Comparison of ENCODE assay signal across 1 cellular context in the genomic region with DNA sequence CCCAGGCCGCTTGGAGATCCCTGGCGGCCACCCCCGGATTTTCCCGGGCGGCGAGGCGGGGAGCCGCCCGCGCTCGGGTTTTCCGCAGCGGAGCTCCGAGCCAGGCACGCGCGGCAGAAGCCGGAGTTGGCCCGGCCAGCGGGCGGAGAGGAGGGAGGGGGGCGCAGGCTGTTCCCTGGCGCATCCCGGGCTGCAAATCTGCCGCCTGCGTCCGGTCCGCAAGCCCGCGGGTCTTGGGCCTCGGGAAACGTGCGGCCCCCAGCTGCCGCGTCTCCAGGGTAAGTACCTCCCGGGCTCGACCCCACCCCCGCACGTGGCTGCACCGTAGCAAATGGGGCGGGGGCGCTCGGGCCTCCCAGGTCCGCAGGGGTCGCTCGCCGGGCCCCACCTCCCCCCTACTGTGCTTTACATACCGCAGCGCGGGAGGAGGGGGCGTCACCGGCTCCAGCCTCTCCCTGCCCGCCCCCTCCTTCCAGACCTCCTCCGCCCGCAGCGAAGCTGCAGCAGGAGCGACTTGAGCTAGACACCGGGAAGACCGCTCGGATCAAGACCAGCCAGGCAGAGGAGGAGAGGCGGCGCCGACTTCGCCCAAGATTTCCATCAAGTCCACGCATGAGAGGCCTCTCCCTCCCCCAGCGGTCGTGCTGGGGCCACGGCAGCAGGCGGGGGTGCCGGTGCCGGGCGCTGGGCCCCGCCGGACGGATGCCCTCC.
TF ChIP-seq lines count a peak whose summit lies in the region.

No MANE protein-coding gene starts in this region.

TF ChIP-seq in GM12878, 131 proteins besides CTCF, POLR2A, EP300 and RAD21 (continued from another document):
- TF ChIP-seq, protein P1, sequence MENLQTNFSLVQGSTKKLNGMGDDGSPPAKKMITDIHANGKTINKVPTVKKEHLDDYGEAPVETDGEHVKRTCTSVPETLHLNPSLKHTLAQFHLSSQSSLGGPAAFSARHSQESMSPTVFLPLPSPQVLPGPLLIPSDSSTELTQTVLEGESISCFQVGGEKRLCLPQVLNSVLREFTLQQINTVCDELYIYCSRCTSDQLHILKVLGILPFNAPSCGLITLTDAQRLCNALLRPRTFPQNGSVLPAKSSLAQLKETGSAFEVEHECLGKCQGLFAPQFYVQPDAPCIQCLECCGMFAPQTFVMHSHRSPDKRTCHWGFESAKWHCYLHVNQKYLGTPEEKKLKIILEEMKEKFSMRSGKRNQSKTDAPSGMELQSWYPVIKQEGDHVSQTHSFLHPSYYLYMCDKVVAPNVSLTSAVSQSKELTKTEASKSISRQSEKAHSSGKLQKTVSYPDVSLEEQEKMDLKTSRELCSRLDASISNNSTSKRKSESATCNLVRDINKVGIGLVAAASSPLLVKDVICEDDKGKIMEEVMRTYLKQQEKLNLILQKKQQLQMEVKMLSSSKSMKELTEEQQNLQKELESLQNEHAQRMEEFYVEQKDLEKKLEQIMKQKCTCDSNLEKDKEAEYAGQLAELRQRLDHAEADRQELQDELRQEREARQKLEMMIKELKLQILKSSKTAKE (IDR thresholded peaks at IDR 0.05; ENCODE audit: low read depth, poor library complexity, severe bottlenecking) = no peak
- TF ChIP-seq BHLHE40 (IDR thresholded peaks at IDR 0.05; ENCODE audit: borderline replicate concordance in 1 of 2, low read depth in 2 of 2, low read length in 1 of 2) = peak in 1 of 2 experiments; percentile 66; a peak in 2 of 4 replicates
- TF ChIP-seq STAT3 (IDR thresholded peaks at IDR 0.05; ENCODE audit: low read depth, low read length) = no peak
- no peak for TF ChIP-seq TBL1XR1 (IDR thresholded peaks at IDR 0.05; ENCODE audit: low read depth, low read length)
- TF ChIP-seq SUZ12 (IDR thresholded peaks at IDR 0.05; ENCODE audit: unreplicated experiment) = peak; percentile 95
TF ChIP-seq in GM12878: peak in this region for 2.
